In genomic region chr16:65410801-65411200, GRCh38 we compare ENCODE assay signal across 18 cellular contexts.
"Had no signal": no experiment of that assay in that cellular context is flagged by ENCODE, and none has a peak within 500 bp of the region (broad histone marks: within the 10 kb centered on the region; RNA-seq: fewer than 3 reads in every experiment).

No MANE protein-coding gene starts in this region.

- H3K9me3 ChIP-seq: heart right ventricle, left lung, prostate gland, right lobe of liver had no signal

- H3K4me1 ChIP-seq: left lung, prostate gland, right lobe of liver had no signal

- H3K27ac ChIP-seq: heart right ventricle, left lung, prostate gland, right lobe of liver, VCaP had no signal

- DNase-seq: activated CD4-positive, alpha-beta T cell treated with anti-CD3 and anti-CD28 coated beads for 4 hours; activated CD8-positive, alpha-beta memory T cell treated with anti-CD3 and anti-CD28 coated beads, Interleukin-2, amount 50 U/mL, for 4 hours; activated CD8-positive, alpha-beta T cell treated with anti-CD3 and anti-CD28 coated beads for 36 hours; activated naive CD4-positive, alpha-beta T cell treated with Interleukin-2 at 50 U/mL for 16 hours; activated naive CD8-positive, alpha-beta T cell treated with anti-CD3 and anti-CD28 coated beads, Interleukin-2, amount 50 U/mL, for 24 hours; cerebellar nuclear complex; endodermal cell; foreskin melanocyte; heart right ventricle; islet precursor cell; left lung; right lobe of liver; stimulated activated CD4-positive, alpha-beta T cell treated with anti-CD3 and anti-CD28 coated beads, Interleukin-2, amount 100 ng/mL, for 48 hours; stimulated activated naive CD4-positive, alpha-beta T cell treated with Interleukin-2 at 50 U/mL for 16 hours; trophoblast cell had no signal

- H3K36me3 ChIP-seq: heart right ventricle, left lung, prostate gland, right lobe of liver had no signal

- ATAC-seq: activated CD8-positive, alpha-beta T cell treated with anti-CD3 and anti-CD28 coated beads for 36 hours; activated naive CD8-positive, alpha-beta T cell treated with anti-CD3 and anti-CD28 coated beads, Interleukin-2, amount 50 U/mL, for 24 hours; esophagus mucosa; heart right ventricle; left lung; right lobe of liver had no signal

- H3K27me3 ChIP-seq: heart right ventricle, left lung, right lobe of liver had no signal

- H3K4me3 ChIP-seq: heart right ventricle, left lung, prostate gland, right lobe of liver had no signal
